In the genomic region with DNA sequence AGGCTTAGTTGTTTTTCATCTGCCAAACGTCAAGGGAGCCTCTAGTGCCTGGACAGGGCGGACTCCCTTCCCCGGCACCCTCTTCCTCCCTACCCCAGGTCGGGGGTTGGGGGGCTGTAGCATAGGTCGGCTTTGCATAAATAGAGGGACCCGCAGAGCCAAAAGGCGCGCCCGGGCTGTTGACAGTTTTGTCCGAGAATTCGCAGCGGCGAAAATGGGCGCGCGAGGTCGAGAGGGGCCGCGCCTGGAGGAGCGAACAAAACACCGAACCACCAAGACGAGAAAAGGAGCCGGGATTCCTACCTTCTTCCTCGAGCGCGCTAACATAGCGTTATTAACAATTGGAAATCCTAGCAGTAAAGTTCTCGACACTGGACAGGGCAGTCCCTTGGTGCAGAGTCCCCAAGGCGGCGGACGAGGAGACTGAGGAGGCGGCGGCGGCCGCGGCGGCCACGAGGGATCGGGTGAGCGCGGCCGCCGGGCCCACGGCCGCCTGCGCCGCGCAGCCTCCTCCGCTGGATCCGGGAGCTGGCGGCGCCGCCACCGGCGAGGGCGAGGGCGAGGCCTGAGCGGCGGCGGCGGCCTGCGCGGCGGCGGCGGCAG, we compare ENCODE assay signal across 8 cellular contexts. TPM values are rescaled to one million over a fixed set of nuclear protein-coding genes. Genes with fewer than 3 reads are reported as not detected.
DNase-seq lines count a peak whose midpoint lies in the region; ATAC-seq and TF ChIP-seq lines count a peak whose summit lies in the region.

No MANE protein-coding gene starts in this region.

- H3K27me3 ChIP-seq in SJSA1 (replicated peaks), result no peaks in the 10 kb centered on the region
- H3K27me3 ChIP-seq in esophagus muscularis mucosa, result peaks cover 3 to 83% (median 49%) of the 10 kb centered on the region in 4 donors

- H3K4me3 ChIP-seq in SJSA1, result peak overlapping the region; percentile 66
- H3K4me3 ChIP-seq in esophagus muscularis mucosa, result peak overlapping the region; percentile 64 to 83 (median 71)

- no peak for DNase-seq in T-helper 1 cell
- DNase-seq in SJSA1 (ENCODE audit: low read depth in 1 of 2, low spot score in 2 of 2), result peak; percentile 49 to 54
- DNase-seq in esophagus muscularis mucosa (ENCODE audit: extremely low spot score), result peak; percentile 72
- DNase-seq in activated gamma-delta T cell (lab: John Stamatoyannopoulos, UW), result no peak

- H3K4me1 ChIP-seq in SJSA1 (replicated peaks) (peaks cover 13% of the 10 kb centered on the region), esophagus muscularis mucosa (peaks cover 15 to 63% (median 49%) of the 10 kb centered on the region in 4 donors)

- peak overlapping the region; percentile 61 for H3K4me3 Mint-ChIP-seq in T-helper 1 cell treated with Interleukin-12 subunit alpha and Interleukin-12 subunit beta and Interleukin-4 antibody, amounts not matched to agents 30 μg/mL and 1 μg/mL, for 36 hours
- peak overlapping the region; percentile 64 for H3K4me3 Mint-ChIP-seq in stimulated activated memory B cell treated with anti-CD40 and anti-IgM and Interleukin-4, amounts not matched to agents 10 μg/mL and 1 μg/mL and 100 μg/mL, for 72 hours

- peak overlapping the region; percentile 70 for H3K27ac Mint-ChIP-seq in T-helper 1 cell treated with Interleukin-12 subunit alpha and Interleukin-12 subunit beta and Interleukin-4 antibody, amounts not matched to agents 30 μg/mL and 1 μg/mL, for 36 hours
- H3K27ac Mint-ChIP-seq in stimulated activated memory B cell treated with anti-CD40 and anti-IgM and Interleukin-4, amounts not matched to agents 10 μg/mL and 1 μg/mL and 100 μg/mL, for 72 hours, result no peak overlapping the region

- peaks cover 16% of the 10 kb centered on the region for H3K4me1 Mint-ChIP-seq in T-helper 1 cell treated with Interleukin-12 subunit alpha and Interleukin-12 subunit beta and Interleukin-4 antibody, amounts not matched to agents 30 μg/mL and 1 μg/mL, for 36 hours (ENCODE audit: low read depth)
- H3K4me1 Mint-ChIP-seq in stimulated activated memory B cell treated with anti-CD40 and anti-IgM and Interleukin-4, amounts not matched to agents 10 μg/mL and 1 μg/mL and 100 μg/mL, for 72 hours, result peaks cover 14% of the 10 kb centered on the region

- peaks cover 7% of the 10 kb centered on the region for H3K9me3 Mint-ChIP-seq in T-helper 1 cell treated with Interleukin-12 subunit alpha and Interleukin-12 subunit beta and Interleukin-4 antibody, amounts not matched to agents 30 μg/mL and 1 μg/mL, for 36 hours
- no peaks in the 10 kb centered on the region for H3K9me3 Mint-ChIP-seq in stimulated activated memory B cell treated with anti-CD40 and anti-IgM and Interleukin-4, amounts not matched to agents 10 μg/mL and 1 μg/mL and 100 μg/mL, for 72 hours

- no peak for ATAC-seq in stimulated activated memory B cell treated with anti-CD40 and anti-IgM and Interleukin-4, amounts not matched to agents 10 μg/mL and 1 μg/mL and 100 μg/mL, for 72 hours
- no peak for ATAC-seq in HG03342 (IDR thresholded peaks at IDR 0.05; ENCODE audit: unreplicated experiment)
- no peak for ATAC-seq in GM21619 (IDR thresholded peaks at IDR 0.05; ENCODE audit: unreplicated experiment)

- peaks cover 2% of the 10 kb centered on the region for H3K36me3 Mint-ChIP-seq in T-helper 1 cell treated with Interleukin-12 subunit alpha and Interleukin-12 subunit beta and Interleukin-4 antibody, amounts not matched to agents 30 μg/mL and 1 μg/mL, for 36 hours (ENCODE audit: low read depth)
- H3K36me3 Mint-ChIP-seq in stimulated activated memory B cell treated with anti-CD40 and anti-IgM and Interleukin-4, amounts not matched to agents 10 μg/mL and 1 μg/mL and 100 μg/mL, for 72 hours, result no peaks in the 10 kb centered on the region

- no peak for TF ChIP-seq POLR2A in esophagus muscularis mucosa (IDR thresholded peaks at IDR 0.05; ENCODE audit: low read depth)

- TF ChIP-seq EP300 in esophagus muscularis mucosa (IDR thresholded peaks at IDR 0.05), result no peak

- 6% methylated on average over 4 of the region's 66 CpGs for WGBS in esophagus muscularis mucosa

- H3K9me3 ChIP-seq in SJSA1 (replicated peaks) (no peaks in the 10 kb centered on the region), esophagus muscularis mucosa (no peaks in the 10 kb centered on the region)

- H3K36me3 ChIP-seq in SJSA1, result peaks cover 6% of the 10 kb centered on the region
- peaks cover 0 to 7% (median 2%) of the 10 kb centered on the region in 4 donors for H3K36me3 ChIP-seq in esophagus muscularis mucosa

- H3K27me3 Mint-ChIP-seq in T-helper 1 cell treated with Interleukin-12 subunit alpha and Interleukin-12 subunit beta and Interleukin-4 antibody, amounts not matched to agents 30 μg/mL and 1 μg/mL, for 36 hours (ENCODE audit: low read depth), result peaks cover 88% of the 10 kb centered on the region
- H3K27me3 Mint-ChIP-seq in stimulated activated memory B cell treated with anti-CD40 and anti-IgM and Interleukin-4, amounts not matched to agents 10 μg/mL and 1 μg/mL and 100 μg/mL, for 72 hours, result peaks cover 52% of the 10 kb centered on the region

- intact Hi-C loops in esophagus muscularis mucosa (cut with DNase I), result loop anchor here (1.0 kb wide), 1 partner anchor 8 kb away; no protein-coding TSS in a partner anchor

- TF ChIP-seq CTCF in esophagus muscularis mucosa (IDR thresholded peaks at IDR 0.05), result no peak

- 0 out of 2 replicates have a peak overlapping the region, but pooled peaks have one; percentile 12 for H3K27ac ChIP-seq in SJSA1
- H3K27ac ChIP-seq in esophagus muscularis mucosa (replicated peaks in 1 of 4), result peak overlapping the region; percentile 82 to 93 (median 86)

RNA-seq across cellular contexts. Expression of gene FOXD1, which starts 1.8 kb away (rescaled TPM):
- 10.4 and 11.2 TPM in 2 replicates for total RNA-seq in SJSA1 (2014; rRNA removed; shearing (Covaris generic))
- total RNA-seq in esophagus muscularis mucosa, result 10 to 100 TPM in 3 of 4 donors, 1 to 10 TPM in 1; 5.0 to 23.4 (median 13.6) TPM

RNA-seq across cellular contexts. Expression of gene BTF3, which starts 51.5 kb away (rescaled TPM):
- total RNA-seq in SJSA1 (2014; rRNA removed; shearing (Covaris generic)), result 309 and 496 TPM in 2 replicates
- 100 to 1,000 TPM; 455 to 574 (median 539) TPM for total RNA-seq in esophagus muscularis mucosa

Comparison
In these comparisons a context has a peak if more than half of its experiments do, and no peak if none do; other contexts are left out.
1. DNase-seq: peak in SJSA1 (2 of 2) and esophagus muscularis mucosa (single experiment); none in T-helper 1 cell (0 of 5) and activated gamma-delta T cell (single experiment).